In genomic region chr20:48541581-48542071, GRCh38 we compare ENCODE assay signal across 19 cellular contexts.
A peak's percentile ranks its signal among the peaks of the same experiment; 100 is the strongest.
DNase-seq lines count a peak whose midpoint lies in the region; ATAC-seq and TF ChIP-seq lines count a peak whose summit lies in the region.
"Had no signal": no experiment of that assay in that cellular context is flagged by ENCODE, and none has a peak within 500 bp of the region (broad histone marks: within the 10 kb centered on the region; RNA-seq: fewer than 3 reads in every experiment).

No MANE protein-coding gene starts in this region.

- no peak overlapping the region for H3K27ac ChIP-seq in testis
- H3K27ac ChIP-seq: cardiac muscle cell, upper lobe of left lung had no signal

- DNase-seq in head of caudate nucleus: peak in 37 of 42 donors; percentile 4 to 73 (median 35)
- no peak for DNase-seq in stimulated activated naive B cell treated with anti-CD40 and anti-IgM and Interleukin-4, amounts not matched to agents 10 μg/mL and 1 μg/mL and 100 μg/mL, for 72 hours
- no peak for DNase-seq in activated T-helper 2 cell treated with anti-CD3 and anti-CD28 coated beads, Interferon-gamma antibody, Interleukin-2, Interleukin-4, amounts not matched to agents 10 μg/mL and 5 μg/mL and 100 μg/mL, durations not matched to agents 14 hours and 24 hours and 36 hours (ENCODE audit: low spot score)
- no peak for DNase-seq in amygdala (lab: John Stamatoyannopoulos, UW)
- DNase-seq in testis: no peak
- DNase-seq: activated CD4-positive, CD25-positive, alpha-beta regulatory T cell; AML-193; mesenchymal stem cell; NCI-H187; NCI-H510A; SHP77 treated with DMSO at 0.1 percent for 48 hours; stimulated activated naive CD8-positive, alpha-beta T cell treated with anti-CD3 and anti-CD28 coated beads, Interleukin-15, Interleukin-2, amounts not matched to agents 100 U/mL and 50 U/mL, for 24 hours; upper lobe of left lung had no signal

- H3K4me3 ChIP-seq in testis: no peak overlapping the region
- H3K4me3 ChIP-seq: cardiac muscle cell, upper lobe of left lung had no signal

- ATAC-seq in GM18858 (IDR thresholded peaks at IDR 0.05; ENCODE audit: unreplicated experiment) (peak; percentile 57), HG02870 (IDR thresholded peaks at IDR 0.05; ENCODE audit: unreplicated experiment) (peak; percentile 70), HG02759 (IDR thresholded peaks at IDR 0.05; ENCODE audit: unreplicated experiment) (no peak)
- ATAC-seq in stimulated activated naive B cell treated with anti-CD40 and anti-IgM and Interleukin-4, amounts not matched to agents 10 μg/mL and 1 μg/mL and 100 μg/mL, for 72 hours (replicated peaks): peak; percentile 69 to 91
- ATAC-seq: esophagus mucosa; stimulated activated naive CD8-positive, alpha-beta T cell treated with anti-CD3 and anti-CD28 coated beads, Interleukin-15, Interleukin-2, amounts not matched to agents 100 U/mL and 50 U/mL, for 24 hours had no signal

- no peaks in the 10 kb centered on the region for H3K36me3 ChIP-seq in testis (ENCODE audit: low read depth, missing control alignments)
- H3K36me3 ChIP-seq: cardiac muscle cell, upper lobe of left lung had no signal

- peaks cover 6% of the 10 kb centered on the region for H3K4me1 ChIP-seq in testis
- H3K4me1 ChIP-seq: upper lobe of left lung had no signal

- WGBS in testis, 2 donors: 77 to 83% methylated on average over 10 of the region's 10 CpGs

- no peak for TF ChIP-seq CTCF in testis (IDR thresholded peaks at IDR 0.05)

- intact Hi-C loops in head of caudate nucleus (cut with DNase I): no loop called here
- intact Hi-C loops in activated T-helper 2 cell treated with anti-CD3 and anti-CD28 coated beads, Interferon-gamma antibody, Interleukin-2, Interleukin-4, amounts not matched to agents 10 μg/mL and 5 μg/mL and 100 μg/mL, durations not matched to agents 14 hours and 24 hours and 36 hours (cut with micrococcal nuclease): no loop called here
- intact Hi-C loops in testis (cut with DNase I; ENCODE audit: low total_unique reads): no loop called here

- peaks cover 3 to 5% of the 10 kb centered on the region in 2 donors for H3K9me3 Mint-ChIP-seq in stimulated activated naive B cell treated with anti-CD40 and anti-IgM and Interleukin-4, amounts not matched to agents 10 μg/mL and 1 μg/mL and 100 μg/mL, for 72 hours
- no peaks in the 10 kb centered on the region for H3K9me3 Mint-ChIP-seq in activated T-helper 2 cell treated with anti-CD3 and anti-CD28 coated beads, Interferon-gamma antibody, Interleukin-2, Interleukin-4, amounts not matched to agents 10 μg/mL and 5 μg/mL and 100 μg/mL, durations not matched to agents 14 hours and 24 hours and 36 hours
- H3K9me3 Mint-ChIP-seq: T-helper 1 cell treated with Interleukin-12 subunit alpha and Interleukin-12 subunit beta and Interleukin-4 antibody, amounts not matched to agents 30 μg/mL and 1 μg/mL, for 36 hours had no signal

- H3K27me3 Mint-ChIP-seq in stimulated activated naive B cell treated with anti-CD40 and anti-IgM and Interleukin-4, amounts not matched to agents 10 μg/mL and 1 μg/mL and 100 μg/mL, for 72 hours: peaks cover 39 to 50% of the 10 kb centered on the region in 2 donors
- peaks cover 4% of the 10 kb centered on the region for H3K27me3 Mint-ChIP-seq in activated T-helper 2 cell treated with anti-CD3 and anti-CD28 coated beads, Interferon-gamma antibody, Interleukin-2, Interleukin-4, amounts not matched to agents 10 μg/mL and 5 μg/mL and 100 μg/mL, durations not matched to agents 14 hours and 24 hours and 36 hours (ENCODE audit: low read depth)

- peaks cover 2 to 11% of the 10 kb centered on the region in 2 donors for H3K36me3 Mint-ChIP-seq in stimulated activated naive B cell treated with anti-CD40 and anti-IgM and Interleukin-4, amounts not matched to agents 10 μg/mL and 1 μg/mL and 100 μg/mL, for 72 hours
- no peaks in the 10 kb centered on the region for H3K36me3 Mint-ChIP-seq in activated T-helper 2 cell treated with anti-CD3 and anti-CD28 coated beads, Interferon-gamma antibody, Interleukin-2, Interleukin-4, amounts not matched to agents 10 μg/mL and 5 μg/mL and 100 μg/mL, durations not matched to agents 14 hours and 24 hours and 36 hours (ENCODE audit: low read depth)

- H3K27me3 ChIP-seq in testis: no peaks in the 10 kb centered on the region
- H3K27me3 ChIP-seq: cardiac muscle cell, upper lobe of left lung had no signal

- no peak for TF ChIP-seq POLR2A in testis (IDR thresholded peaks at IDR 0.05)

- peak overlapping the region; percentile 32 for H3K27ac Mint-ChIP-seq in stimulated activated naive B cell treated with anti-CD40 and anti-IgM and Interleukin-4, amounts not matched to agents 10 μg/mL and 1 μg/mL and 100 μg/mL, for 72 hours
- no peak overlapping the region for H3K27ac Mint-ChIP-seq in activated T-helper 2 cell treated with anti-CD3 and anti-CD28 coated beads, Interferon-gamma antibody, Interleukin-2, Interleukin-4, amounts not matched to agents 10 μg/mL and 5 μg/mL and 100 μg/mL, durations not matched to agents 14 hours and 24 hours and 36 hours
- H3K27ac Mint-ChIP-seq: T-helper 1 cell treated with Interleukin-12 subunit alpha and Interleukin-12 subunit beta and Interleukin-4 antibody, amounts not matched to agents 30 μg/mL and 1 μg/mL, for 36 hours had no signal

- H3K9me3 ChIP-seq in testis: no peaks in the 10 kb centered on the region
- H3K9me3 ChIP-seq: upper lobe of left lung had no signal

- H3K4me1 Mint-ChIP-seq in stimulated activated naive B cell treated with anti-CD40 and anti-IgM and Interleukin-4, amounts not matched to agents 10 μg/mL and 1 μg/mL and 100 μg/mL, for 72 hours: peaks cover 15 to 19% of the 10 kb centered on the region in 2 donors
- H3K4me1 Mint-ChIP-seq in activated T-helper 2 cell treated with anti-CD3 and anti-CD28 coated beads, Interferon-gamma antibody, Interleukin-2, Interleukin-4, amounts not matched to agents 10 μg/mL and 5 μg/mL and 100 μg/mL, durations not matched to agents 14 hours and 24 hours and 36 hours (ENCODE audit: low read depth): no peaks in the 10 kb centered on the region

- H3K4me3 Mint-ChIP-seq in stimulated activated naive B cell treated with anti-CD40 and anti-IgM and Interleukin-4, amounts not matched to agents 10 μg/mL and 1 μg/mL and 100 μg/mL, for 72 hours: peak overlapping the region in 1 of 2 donors; percentile 20
- no peak overlapping the region for H3K4me3 Mint-ChIP-seq in activated T-helper 2 cell treated with anti-CD3 and anti-CD28 coated beads, Interferon-gamma antibody, Interleukin-2, Interleukin-4, amounts not matched to agents 10 μg/mL and 5 μg/mL and 100 μg/mL, durations not matched to agents 14 hours and 24 hours and 36 hours (ENCODE audit: low read depth)
- H3K4me3 Mint-ChIP-seq: T-helper 1 cell treated with Interleukin-12 subunit alpha and Interleukin-12 subunit beta and Interleukin-4 antibody, amounts not matched to agents 30 μg/mL and 1 μg/mL, for 36 hours had no signal

Comparison
In these comparisons a context has a peak if more than half of its experiments do, and no peak if none do; other contexts are left out.
1. DNase-seq: peak in head of caudate nucleus (37 of 42); none in stimulated activated naive B cell treated with anti-CD40 and anti-IgM and Interleukin-4, amounts not matched to agents 10 μg/mL and 1 μg/mL and 100 μg/mL, for 72 hours (single experiment), activated T-helper 2 cell treated with anti-CD3 and anti-CD28 coated beads, Interferon-gamma antibody, Interleukin-2, Interleukin-4, amounts not matched to agents 10 μg/mL and 5 μg/mL and 100 μg/mL, durations not matched to agents 14 hours and 24 hours and 36 hours (single experiment), amygdala (0 of 56) and testis (single experiment).